In genomic region chr3:154144825-154145465, GRCh38 we compare ENCODE assay signal across 1 cellular context.
TF ChIP-seq lines count a peak whose summit lies in the region.

No MANE protein-coding gene starts in this region.

TF ChIP-seq in GM23338, 12 proteins besides CTCF, POLR2A, EP300 and RAD21 (continued from another document):
- TF ChIP-seq, protein P1, sequence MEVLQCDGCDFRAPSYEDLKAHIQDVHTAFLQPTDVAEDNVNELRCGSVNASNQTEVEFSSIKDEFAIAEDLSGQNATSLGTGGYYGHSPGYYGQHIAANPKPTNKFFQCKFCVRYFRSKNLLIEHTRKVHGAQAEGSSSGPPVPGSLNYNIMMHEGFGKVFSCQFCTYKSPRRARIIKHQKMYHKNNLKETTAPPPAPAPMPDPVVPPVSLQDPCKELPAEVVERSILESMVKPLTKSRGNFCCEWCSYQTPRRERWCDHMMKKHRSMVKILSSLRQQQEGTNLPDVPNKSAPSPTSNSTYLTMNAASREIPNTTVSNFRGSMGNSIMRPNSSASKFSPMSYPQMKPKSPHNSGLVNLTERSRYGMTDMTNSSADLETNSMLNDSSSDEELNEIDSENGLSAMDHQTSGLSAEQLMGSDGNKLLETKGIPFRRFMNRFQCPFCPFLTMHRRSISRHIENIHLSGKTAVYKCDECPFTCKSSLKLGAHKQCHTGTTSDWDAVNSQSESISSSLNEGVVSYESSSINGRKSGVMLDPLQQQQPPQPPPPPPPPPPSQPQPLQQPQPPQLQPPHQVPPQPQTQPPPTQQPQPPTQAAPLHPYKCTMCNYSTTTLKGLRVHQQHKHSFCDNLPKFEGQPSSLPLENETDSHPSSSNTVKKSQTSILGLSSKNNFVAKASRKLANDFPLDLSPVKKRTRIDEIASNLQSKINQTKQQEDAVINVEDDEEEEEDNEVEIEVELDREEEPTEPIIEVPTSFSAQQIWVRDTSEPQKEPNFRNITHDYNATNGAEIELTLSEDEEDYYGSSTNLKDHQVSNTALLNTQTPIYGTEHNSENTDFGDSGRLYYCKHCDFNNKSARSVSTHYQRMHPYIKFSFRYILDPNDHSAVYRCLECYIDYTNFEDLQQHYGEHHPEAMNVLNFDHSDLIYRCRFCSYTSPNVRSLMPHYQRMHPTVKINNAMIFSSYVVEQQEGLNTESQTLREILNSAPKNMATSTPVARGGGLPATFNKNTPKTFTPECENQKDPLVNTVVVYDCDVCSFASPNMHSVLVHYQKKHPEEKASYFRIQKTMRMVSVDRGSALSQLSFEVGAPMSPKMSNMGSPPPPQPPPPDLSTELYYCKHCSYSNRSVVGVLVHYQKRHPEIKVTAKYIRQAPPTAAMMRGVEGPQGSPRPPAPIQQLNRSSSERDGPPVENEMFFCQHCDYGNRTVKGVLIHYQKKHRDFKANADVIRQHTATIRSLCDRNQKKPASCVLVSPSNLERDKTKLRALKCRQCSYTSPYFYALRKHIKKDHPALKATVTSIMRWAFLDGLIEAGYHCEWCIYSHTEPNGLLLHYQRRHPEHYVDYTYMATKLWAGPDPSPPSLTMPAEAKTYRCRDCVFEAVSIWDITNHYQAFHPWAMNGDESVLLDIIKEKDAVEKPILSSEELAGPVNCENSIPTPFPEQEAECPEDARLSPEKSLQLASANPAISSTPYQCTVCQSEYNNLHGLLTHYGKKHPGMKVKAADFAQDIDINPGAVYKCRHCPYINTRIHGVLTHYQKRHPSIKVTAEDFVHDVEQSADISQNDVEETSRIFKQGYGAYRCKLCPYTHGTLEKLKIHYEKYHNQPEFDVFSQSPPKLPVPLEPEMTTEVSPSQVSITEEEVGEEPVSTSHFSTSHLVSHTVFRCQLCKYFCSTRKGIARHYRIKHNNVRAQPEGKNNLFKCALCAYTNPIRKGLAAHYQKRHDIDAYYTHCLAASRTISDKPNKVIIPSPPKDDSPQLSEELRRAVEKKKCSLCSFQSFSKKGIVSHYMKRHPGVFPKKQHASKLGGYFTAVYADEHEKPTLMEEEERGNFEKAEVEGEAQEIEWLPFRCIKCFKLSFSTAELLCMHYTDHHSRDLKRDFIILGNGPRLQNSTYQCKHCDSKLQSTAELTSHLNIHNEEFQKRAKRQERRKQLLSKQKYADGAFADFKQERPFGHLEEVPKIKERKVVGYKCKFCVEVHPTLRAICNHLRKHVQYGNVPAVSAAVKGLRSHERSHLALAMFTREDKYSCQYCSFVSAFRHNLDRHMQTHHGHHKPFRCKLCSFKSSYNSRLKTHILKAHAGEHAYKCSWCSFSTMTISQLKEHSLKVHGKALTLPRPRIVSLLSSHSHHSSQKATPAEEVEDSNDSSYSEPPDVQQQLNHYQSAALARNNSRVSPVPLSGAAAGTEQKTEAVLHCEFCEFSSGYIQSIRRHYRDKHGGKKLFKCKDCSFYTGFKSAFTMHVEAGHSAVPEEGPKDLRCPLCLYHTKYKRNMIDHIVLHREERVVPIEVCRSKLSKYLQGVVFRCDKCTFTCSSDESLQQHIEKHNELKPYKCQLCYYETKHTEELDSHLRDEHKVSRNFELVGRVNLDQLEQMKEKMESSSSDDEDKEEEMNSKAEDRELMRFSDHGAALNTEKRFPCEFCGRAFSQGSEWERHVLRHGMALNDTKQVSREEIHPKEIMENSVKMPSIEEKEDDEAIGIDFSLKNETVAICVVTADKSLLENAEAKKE (CRISPR knock-in tag; IDR thresholded peaks at IDR 0.05), result no peak
